10 cellular contexts compared by ENCODE assay signal in genomic region chr5:60652206-60652605, GRCh38. TPM values are rescaled to one million over a fixed set of nuclear protein-coding genes. Genes with fewer than 3 reads are reported as not detected.
DNase-seq lines count a peak whose midpoint lies in the region; ATAC-seq and TF ChIP-seq lines count a peak whose summit lies in the region.
"Had no signal": no experiment of that assay in that cellular context is flagged by ENCODE, and none has a peak within 500 bp of the region (broad histone marks: within the 10 kb centered on the region; RNA-seq: fewer than 3 reads in every experiment).

No MANE protein-coding gene starts in this region.

- H3K9me3 Mint-ChIP-seq in activated CD4-positive, alpha-beta T cell treated with anti-CD3 and anti-CD28 coated beads for 36 hours (ENCODE audit: low read depth) = peaks cover 3% of the 10 kb centered on the region

- CTCF ChIA-PET in activated CD4-positive, alpha-beta T cell treated with anti-CD3 and anti-CD28 coated beads for 36 hours (lab: Charles Lee) = interaction anchor here (0.8 to 1.6 kb wide), 3 partner anchors 17 to 1271 kb away, joined by 3 to 4 read pairs (median 3); no protein-coding TSS in a partner anchor

- H3K4me1 ChIP-seq in RWPE2 (ENCODE audit: insufficient read depth, poor library complexity, severe bottlenecking) = peaks cover 9% of the 10 kb centered on the region

- peaks cover 3% of the 10 kb centered on the region for H3K9me3 ChIP-seq in RWPE2 (ENCODE audit: severe bottlenecking)

- H3K36me3 ChIP-seq in RWPE2 (ENCODE audit: low read depth) = peaks cover 3% of the 10 kb centered on the region; the same call in 1 of the 2 replicates

- H3K4me1 Mint-ChIP-seq in activated CD4-positive, alpha-beta T cell treated with anti-CD3 and anti-CD28 coated beads for 36 hours = no peaks in the 10 kb centered on the region
- H3K4me1 Mint-ChIP-seq: CD4-positive, CD25-positive, alpha-beta regulatory T cell; neural crest cell had no signal

- POLR2A ChIA-PET in activated CD4-positive, alpha-beta T cell treated with anti-CD3 and anti-CD28 coated beads for 36 hours (lab: Charles Lee) = no interaction called here

- no peak overlapping the region for H3K4me3 ChIP-seq in RWPE2 (ENCODE audit: severe bottlenecking)

- no peak overlapping the region for H3K27ac Mint-ChIP-seq in activated CD4-positive, alpha-beta T cell treated with anti-CD3 and anti-CD28 coated beads for 36 hours
- H3K27ac Mint-ChIP-seq: CD4-positive, CD25-positive, alpha-beta regulatory T cell had no signal

- H3K27me3 Mint-ChIP-seq in activated CD4-positive, alpha-beta T cell treated with anti-CD3 and anti-CD28 coated beads for 36 hours = no peaks in the 10 kb centered on the region
- H3K27me3 Mint-ChIP-seq: CD4-positive, CD25-positive, alpha-beta regulatory T cell had no signal

- DNase-seq in A172 (ENCODE audit: low spot score) (peak; percentile 75), H4 (ENCODE audit: low spot score) (peak; percentile 82), RWPE2 (ENCODE audit: low spot score) (no peak), fibroblast of the conjunctiva (ENCODE audit: low read depth) (peak; percentile 89)
- no peak for DNase-seq in stimulated activated naive CD8-positive, alpha-beta T cell treated with anti-CD3 and anti-CD28 coated beads, Interleukin-15, Interleukin-2, amounts not matched to agents 100 U/mL and 50 U/mL, for 24 hours
- no peak for DNase-seq in activated CD4-positive, alpha-beta T cell treated with anti-CD3 and anti-CD28 coated beads for 36 hours
- DNase-seq in stimulated activated CD4-positive, alpha-beta T cell treated with anti-CD3 and anti-CD28 coated beads, Interleukin-12 subunit alpha, Interleukin-12 subunit beta, amount 100 ng/mL, for 4 hours = no peak
- DNase-seq: CD4-positive, CD25-positive, alpha-beta regulatory T cell had no signal

- no peak overlapping the region for H3K27ac ChIP-seq in RWPE2 (ENCODE audit: poor library complexity, severe bottlenecking)

- no peaks in the 10 kb centered on the region for H3K27me3 ChIP-seq in RWPE2 (ENCODE audit: insufficient read depth, poor library complexity, severe bottlenecking)

- no peak for TF ChIP-seq CTCF in RWPE2 (IDR thresholded peaks at IDR 0.05; ENCODE audit: poor library complexity, severe bottlenecking)

- ATAC-seq in RWPE2 (ENCODE audit: low read depth) (peak; percentile 95), HG02981 (IDR thresholded peaks at IDR 0.05; ENCODE audit: unreplicated experiment) (no peak)
- no peak for ATAC-seq in stimulated activated naive CD8-positive, alpha-beta T cell treated with anti-CD3 and anti-CD28 coated beads, Interleukin-15, Interleukin-2, amounts not matched to agents 100 U/mL and 50 U/mL, for 24 hours
- no peak for ATAC-seq in activated CD4-positive, alpha-beta T cell treated with anti-CD3 and anti-CD28 coated beads for 36 hours

- intact Hi-C loops in activated CD4-positive, alpha-beta T cell treated with anti-CD3 and anti-CD28 coated beads for 36 hours (cut with DNase I, micrococcal nuclease) = no loop called here

- H3K4me3 Mint-ChIP-seq in activated CD4-positive, alpha-beta T cell treated with anti-CD3 and anti-CD28 coated beads for 36 hours = no peak overlapping the region
- H3K4me3 Mint-ChIP-seq: CD4-positive, CD25-positive, alpha-beta regulatory T cell; neural crest cell had no signal

- H3K36me3 Mint-ChIP-seq in activated CD4-positive, alpha-beta T cell treated with anti-CD3 and anti-CD28 coated beads for 36 hours (ENCODE audit: low read depth) = no peaks in the 10 kb centered on the region
- H3K36me3 Mint-ChIP-seq: CD4-positive, CD25-positive, alpha-beta regulatory T cell had no signal

RNA-seq across cellular contexts. Expression of gene DEPDC1B, which starts 47.8 kb away (rescaled TPM):
- total RNA-seq in A172 (2014; rRNA removed; shearing (Covaris generic)) = 34.4 and 35.0 TPM in 2 replicates
- 31.9 and 41.6 TPM in 2 replicates for total RNA-seq in H4 (2014; rRNA removed; shearing (Covaris generic))
- 10 to 100 TPM; 34.2 to 40.3 TPM for total RNA-seq in activated CD4-positive, alpha-beta T cell treated with anti-CD3 and anti-CD28 coated beads for 36 hours

Comparison
In these comparisons a context has a peak if more than half of its experiments do, and no peak if none do; other contexts are left out.
1. DNase-seq: peak in A172 (single experiment), H4 (single experiment) and fibroblast of the conjunctiva (single experiment); none in RWPE2 (single experiment), stimulated activated naive CD8-positive, alpha-beta T cell treated with anti-CD3 and anti-CD28 coated beads, Interleukin-15, Interleukin-2, amounts not matched to agents 100 U/mL and 50 U/mL, for 24 hours (single experiment), activated CD4-positive, alpha-beta T cell treated with anti-CD3 and anti-CD28 coated beads for 36 hours (single experiment) and stimulated activated CD4-positive, alpha-beta T cell treated with anti-CD3 and anti-CD28 coated beads, Interleukin-12 subunit alpha, Interleukin-12 subunit beta, amount 100 ng/mL, for 4 hours (single experiment).